Comparison of ENCODE assay signal across 1 cellular context in genomic region chr21:43782741-43783700, GRCh38.
TF ChIP-seq lines count a peak whose summit lies in the region.

No MANE protein-coding gene starts in this region.

TF ChIP-seq in HepG2, 621 proteins besides CTCF, POLR2A, EP300 and RAD21 (continued from another document and continues in another):
- TF ChIP-seq, protein P1, sequence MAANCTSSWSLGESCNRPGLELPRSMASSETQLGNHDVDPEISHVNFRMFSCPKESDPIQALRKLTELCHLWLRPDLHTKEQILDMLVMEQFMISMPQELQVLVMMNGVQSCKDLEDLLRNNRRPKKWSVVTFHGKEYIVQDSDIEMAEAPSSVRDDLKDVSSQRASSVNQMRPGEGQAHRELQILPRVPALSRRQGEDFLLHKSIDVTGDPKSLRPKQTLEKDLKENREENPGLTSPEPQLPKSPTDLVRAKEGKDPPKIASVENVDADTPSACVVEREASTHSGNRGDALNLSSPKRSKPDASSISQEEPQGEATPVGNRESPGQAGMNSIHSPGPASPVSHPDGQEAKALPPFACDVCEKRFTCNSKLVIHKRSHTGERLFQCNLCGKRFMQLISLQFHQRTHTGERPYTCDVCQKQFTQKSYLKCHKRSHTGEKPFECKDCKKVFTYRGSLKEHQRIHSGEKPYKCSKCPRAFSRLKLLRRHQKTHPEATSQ (CRISPR knock-in tag; IDR thresholded peaks at IDR 0.05; ENCODE audit: borderline replicate concordance) = peak; percentile 88; the same call in 1 of the 2 replicates
- TF ChIP-seq KIAA2018 (CRISPR knock-in tag; IDR thresholded peaks at IDR 0.05; ENCODE audit: borderline replicate concordance) (no peak), ASH2L (IDR thresholded peaks at IDR 0.05; ENCODE audit: insufficient read length, low read depth, low read length) (peak; percentile 57), AKNA (CRISPR knock-in tag; IDR thresholded peaks at IDR 0.05; ENCODE audit: borderline replicate concordance) (no peak), SPEN (CRISPR knock-in tag; IDR thresholded peaks at IDR 0.05; ENCODE audit: low read depth) (peak; percentile 59; the same call in 1 of the 2 replicates), SRSF9 (IDR thresholded peaks at IDR 0.05; ENCODE audit: borderline replicate concordance, insufficient read depth, low read depth, low read length, poor library complexity, severe bottlenecking) (no peak), ZNF7 (CRISPR knock-in tag; IDR thresholded peaks at IDR 0.05) (no peak), ZNF484 (CRISPR knock-in tag; IDR thresholded peaks at IDR 0.05; ENCODE audit: borderline replicate concordance, low read depth) (no peak), KDM5B (CRISPR knock-in tag; IDR thresholded peaks at IDR 0.05; ENCODE audit: borderline replicate concordance) (peak; percentile 71; the same call in 1 of the 2 replicates), ZNF556 (CRISPR knock-in tag; IDR thresholded peaks at IDR 0.05; ENCODE audit: borderline replicate concordance) (peak; percentile 73; the same call in 1 of the 2 replicates), NCOA2 (CRISPR knock-in tag; IDR thresholded peaks at IDR 0.05) (peak; percentile 90), ZFP37 (CRISPR knock-in tag; IDR thresholded peaks at IDR 0.05; ENCODE audit: borderline replicate concordance) (peak; percentile 61; the same call in 1 of the 2 replicates), ZNF772 (CRISPR knock-in tag; IDR thresholded peaks at IDR 0.05) (no peak), NAIF1 (CRISPR knock-in tag; IDR thresholded peaks at IDR 0.05; ENCODE audit: borderline replicate concordance) (no peak), REXO4 (CRISPR knock-in tag; IDR thresholded peaks at IDR 0.05; ENCODE audit: borderline replicate concordance) (no peak), ZNF703 (CRISPR knock-in tag; IDR thresholded peaks at IDR 0.05; ENCODE audit: borderline replicate concordance) (no peak), ELF4 (CRISPR knock-in tag; IDR thresholded peaks at IDR 0.05; ENCODE audit: borderline replicate concordance) (0 out of 2 replicates have a peak, but pooled peaks have one; percentile 44), RCOR2 (CRISPR knock-in tag; IDR thresholded peaks at IDR 0.05) (no peak; the same call in 1 of the 2 replicates), ZNF451 (CRISPR knock-in tag; IDR thresholded peaks at IDR 0.05) (peak; percentile 66; the same call in 1 of the 2 replicates), SMAD1 (CRISPR knock-in tag; IDR thresholded peaks at IDR 0.05; ENCODE audit: borderline replicate concordance, low read depth) (no peak), KLF15 (CRISPR knock-in tag; IDR thresholded peaks at IDR 0.05; ENCODE audit: borderline replicate concordance) (no peak), ARNT2 (CRISPR knock-in tag; IDR thresholded peaks at IDR 0.05; ENCODE audit: low read depth) (peak; percentile 73; the same call in 1 of the 2 replicates), RFX3 (CRISPR knock-in tag; IDR thresholded peaks at IDR 0.05) (no peak), FOXK1 (CRISPR knock-in tag; IDR thresholded peaks at IDR 0.05; ENCODE audit: borderline replicate concordance, low read depth) (no peak; the same call in 1 of the 2 replicates), CREB1 (IDR thresholded peaks at IDR 0.05) (no peak), CREB1 (CRISPR knock-in tag; IDR thresholded peaks at IDR 0.05) (no peak), BATF2 (CRISPR knock-in tag; IDR thresholded peaks at IDR 0.05) (no peak), IRF2 (CRISPR knock-in tag; IDR thresholded peaks at IDR 0.05) (peak; percentile 88), ZBTB20 (CRISPR knock-in tag; IDR thresholded peaks at IDR 0.05; ENCODE audit: borderline replicate concordance, low read depth) (peak; percentile 89; the same call in 1 of the 2 replicates)
- TF ChIP-seq, protein P2, sequence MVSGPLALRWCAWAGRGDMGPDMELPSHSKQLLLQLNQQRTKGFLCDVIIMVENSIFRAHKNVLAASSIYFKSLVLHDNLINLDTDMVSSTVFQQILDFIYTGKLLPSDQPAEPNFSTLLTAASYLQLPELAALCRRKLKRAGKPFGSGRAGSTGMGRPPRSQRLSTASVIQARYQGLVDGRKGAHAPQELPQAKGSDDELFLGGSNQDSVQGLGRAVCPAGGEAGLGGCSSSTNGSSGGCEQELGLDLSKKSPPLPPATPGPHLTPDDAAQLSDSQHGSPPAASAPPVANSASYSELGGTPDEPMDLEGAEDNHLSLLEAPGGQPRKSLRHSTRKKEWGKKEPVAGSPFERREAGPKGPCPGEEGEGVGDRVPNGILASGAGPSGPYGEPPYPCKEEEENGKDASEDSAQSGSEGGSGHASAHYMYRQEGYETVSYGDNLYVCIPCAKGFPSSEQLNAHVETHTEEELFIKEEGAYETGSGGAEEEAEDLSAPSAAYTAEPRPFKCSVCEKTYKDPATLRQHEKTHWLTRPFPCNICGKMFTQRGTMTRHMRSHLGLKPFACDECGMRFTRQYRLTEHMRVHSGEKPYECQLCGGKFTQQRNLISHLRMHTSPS (CRISPR knock-in tag; IDR thresholded peaks at IDR 0.05; ENCODE audit: low read depth) = 0 out of 2 replicates have a peak, but pooled peaks have one; percentile 53
- TF ChIP-seq, protein P3, sequence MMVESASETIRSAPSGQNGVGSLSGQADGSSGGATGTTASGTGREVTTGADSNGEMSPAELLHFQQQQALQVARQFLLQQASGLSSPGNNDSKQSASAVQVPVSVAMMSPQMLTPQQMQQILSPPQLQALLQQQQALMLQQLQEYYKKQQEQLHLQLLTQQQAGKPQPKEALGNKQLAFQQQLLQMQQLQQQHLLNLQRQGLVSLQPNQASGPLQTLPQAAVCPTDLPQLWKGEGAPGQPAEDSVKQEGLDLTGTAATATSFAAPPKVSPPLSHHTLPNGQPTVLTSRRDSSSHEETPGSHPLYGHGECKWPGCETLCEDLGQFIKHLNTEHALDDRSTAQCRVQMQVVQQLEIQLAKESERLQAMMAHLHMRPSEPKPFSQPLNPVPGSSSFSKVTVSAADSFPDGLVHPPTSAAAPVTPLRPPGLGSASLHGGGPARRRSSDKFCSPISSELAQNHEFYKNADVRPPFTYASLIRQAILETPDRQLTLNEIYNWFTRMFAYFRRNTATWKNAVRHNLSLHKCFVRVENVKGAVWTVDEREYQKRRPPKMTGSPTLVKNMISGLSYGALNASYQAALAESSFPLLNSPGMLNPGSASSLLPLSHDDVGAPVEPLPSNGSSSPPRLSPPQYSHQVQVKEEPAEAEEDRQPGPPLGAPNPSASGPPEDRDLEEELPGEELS (CRISPR knock-in tag; IDR thresholded peaks at IDR 0.05) = peak; percentile 80
- TF ChIP-seq, protein P4, sequence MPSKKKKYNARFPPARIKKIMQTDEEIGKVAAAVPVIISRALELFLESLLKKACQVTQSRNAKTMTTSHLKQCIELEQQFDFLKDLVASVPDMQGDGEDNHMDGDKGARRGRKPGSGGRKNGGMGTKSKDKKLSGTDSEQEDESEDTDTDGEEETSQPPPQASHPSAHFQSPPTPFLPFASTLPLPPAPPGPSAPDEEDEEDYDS (CRISPR knock-in tag; IDR thresholded peaks at IDR 0.05) = peak; percentile 66; the same call in 1 of the 2 replicates
- TF ChIP-seq, protein P5, sequence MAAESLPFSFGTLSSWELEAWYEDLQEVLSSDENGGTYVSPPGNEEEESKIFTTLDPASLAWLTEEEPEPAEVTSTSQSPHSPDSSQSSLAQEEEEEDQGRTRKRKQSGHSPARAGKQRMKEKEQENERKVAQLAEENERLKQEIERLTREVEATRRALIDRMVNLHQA (CRISPR knock-in tag; IDR thresholded peaks at IDR 0.05) = no peak
- TF ChIP-seq, protein P6, sequence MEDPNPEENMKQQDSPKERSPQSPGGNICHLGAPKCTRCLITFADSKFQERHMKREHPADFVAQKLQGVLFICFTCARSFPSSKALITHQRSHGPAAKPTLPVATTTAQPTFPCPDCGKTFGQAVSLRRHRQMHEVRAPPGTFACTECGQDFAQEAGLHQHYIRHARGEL (CRISPR knock-in tag; IDR thresholded peaks at IDR 0.05) = no peak
- TF ChIP-seq, protein P7, sequence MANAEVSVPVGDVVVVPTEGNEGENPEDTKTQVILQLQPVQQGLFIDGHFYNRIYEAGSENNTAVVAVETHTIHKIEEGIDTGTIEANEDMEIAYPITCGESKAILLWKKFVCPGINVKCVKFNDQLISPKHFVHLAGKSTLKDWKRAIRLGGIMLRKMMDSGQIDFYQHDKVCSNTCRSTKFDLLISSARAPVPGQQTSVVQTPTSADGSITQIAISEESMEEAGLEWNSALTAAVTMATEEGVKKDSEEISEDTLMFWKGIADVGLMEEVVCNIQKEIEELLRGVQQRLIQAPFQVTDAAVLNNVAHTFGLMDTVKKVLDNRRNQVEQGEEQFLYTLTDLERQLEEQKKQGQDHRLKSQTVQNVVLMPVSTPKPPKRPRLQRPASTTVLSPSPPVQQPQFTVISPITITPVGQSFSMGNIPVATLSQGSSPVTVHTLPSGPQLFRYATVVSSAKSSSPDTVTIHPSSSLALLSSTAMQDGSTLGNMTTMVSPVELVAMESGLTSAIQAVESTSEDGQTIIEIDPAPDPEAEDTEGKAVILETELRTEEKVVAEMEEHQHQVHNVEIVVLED (CRISPR knock-in tag; IDR thresholded peaks at IDR 0.05; ENCODE audit: borderline replicate concordance) = peak; percentile 66; the same call in 1 of the 2 replicates
